16 cellular contexts compared by ENCODE assay signal in the genomic region with DNA sequence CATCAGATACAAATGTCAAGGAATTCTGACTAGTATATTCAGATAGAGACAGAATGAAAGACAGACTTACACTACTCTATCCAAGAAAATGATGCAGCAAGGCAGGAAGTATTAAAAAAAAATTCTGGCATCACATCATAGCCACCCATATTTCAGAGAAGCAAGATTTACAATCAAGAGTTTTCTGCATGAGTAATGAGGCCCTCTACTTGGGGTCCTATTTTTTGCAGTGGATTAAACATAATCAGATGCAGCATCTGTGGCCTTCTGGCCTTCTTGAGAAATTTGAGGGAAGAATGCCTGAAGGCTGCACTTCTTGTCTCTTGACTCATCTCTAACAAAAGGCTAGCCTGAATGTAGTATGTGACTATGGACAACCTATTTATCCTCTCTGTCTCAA. TPM values are rescaled to one million over a fixed set of nuclear protein-coding genes. Genes with fewer than 3 reads are reported as not detected.
A peak's percentile ranks its signal among the peaks of the same experiment; 100 is the strongest.
DNase-seq lines count a peak whose midpoint lies in the region; ATAC-seq, FAIRE-seq and TF ChIP-seq lines count a peak whose summit lies in the region.
"Had no signal": no experiment of that assay in that cellular context is flagged by ENCODE, and none has a peak within 500 bp of the region (broad histone marks: within the 10 kb centered on the region; RNA-seq: fewer than 3 reads in every experiment).

No MANE protein-coding gene starts in this region.

- H3K27me3 ChIP-seq in MG63 = no peaks in the 10 kb centered on the region
- H3K27me3 ChIP-seq in bronchial epithelial cell (ENCODE audit: control insufficient read depth, insufficient read depth, low read length) = no peaks in the 10 kb centered on the region

- ATAC-seq in GM18868 (IDR thresholded peaks at IDR 0.05; ENCODE audit: unreplicated experiment) = no peak
- no peak for ATAC-seq in HG03439 (IDR thresholded peaks at IDR 0.05; ENCODE audit: unreplicated experiment)
- no peak for ATAC-seq in HG03196 (IDR thresholded peaks at IDR 0.05; ENCODE audit: unreplicated experiment)
- ATAC-seq in GM18517 (IDR thresholded peaks at IDR 0.05; ENCODE audit: unreplicated experiment) = no peak

- TF ChIP-seq CTCF in AG09319 (IDR thresholded peaks at IDR 0.05; ENCODE audit: low read depth, low read length) = no peak
- no peak for TF ChIP-seq CTCF in bronchial epithelial cell (IDR thresholded peaks at IDR 0.05; ENCODE audit: insufficient read depth, low read length, severe bottlenecking)

- no peak for FAIRE-seq in bronchial epithelial cell (lab: Jason Lieb, UNC)
- FAIRE-seq: GM12891 had no signal

- H3K4me3 ChIP-seq in MG63 = no peak overlapping the region
- no peak overlapping the region for H3K4me3 ChIP-seq in bronchial epithelial cell (ENCODE audit: low read depth, low read length)

- no peaks in the 10 kb centered on the region for H3K36me3 ChIP-seq in MG63
- H3K36me3 ChIP-seq in bronchial epithelial cell (ENCODE audit: control insufficient read depth, insufficient read depth, low read length) = no peaks in the 10 kb centered on the region

- H3K9me3 ChIP-seq in MG63 = no peaks in the 10 kb centered on the region

- DNase-seq in AG09319 (ENCODE audit: extremely low read depth, low read depth) (peak; percentile 80), MG63 (peak; percentile 21), bronchial epithelial cell (ENCODE audit: low read depth) (peak; percentile 13), kidney tubule cell (ENCODE audit: low spot score) (peak; percentile 2)
- DNase-seq: activated CD4-positive, CD25-positive, alpha-beta regulatory T cell treated with anti-CD3 and anti-CD28 coated beads, Interleukin-2, amount 50 U/mL, for 72 hours; activated CD8-positive, alpha-beta memory T cell treated with anti-CD3 and anti-CD28 coated beads, Interleukin-2, amount 50 U/mL, for 48 hours; activated naive CD8-positive, alpha-beta T cell treated with anti-CD3 and anti-CD28 coated beads, Interleukin-2, amount 10 ng/mL, durations not matched to agents 7 days and 5 days; C1 segment of cervical spinal cord; dermis blood vessel endothelial cell; DND-41; NCI-H1417 treated with DMSO at 0.1 percent for 48 hours had no signal

RNA-seq across cellular contexts. Expression of a gene that starts 48.2 kb away (rescaled TPM):
- total RNA-seq in MG63 (2014; rRNA removed; shearing (Covaris generic); ENCODE audit: low replicate concordance) = 1.9 and 3.3 TPM in 2 replicates
- 0.79 and 1.9 TPM in 2 replicates for total RNA-seq in bronchial epithelial cell
- total RNA-seq: activated naive CD8-positive, alpha-beta T cell treated with anti-CD3 and anti-CD28 coated beads, Interleukin-2, amount 10 ng/mL, durations not matched to agents 7 days and 5 days had no signal

Comparison
In these comparisons a context has a peak if more than half of its experiments do, and no peak if none do; other contexts are left out.
1. DNase-seq: peak in every context shown above with its lines; median percentile 80 in AG09319; 21 in MG63; 13 in bronchial epithelial cell; 2 in kidney tubule cell.